ENCODE assay signal across 29 cellular contexts in genomic region chr4:174204194-174204831, GRCh38.
"Had no signal": no experiment of that assay in that cellular context is flagged by ENCODE, and none has a peak within 500 bp of the region (broad histone marks: within the 10 kb centered on the region; RNA-seq: fewer than 3 reads in every experiment).

No MANE protein-coding gene starts in this region.

- H3K4me1 ChIP-seq: adrenal gland, body of pancreas, breast epithelium had no signal

- ATAC-seq: activated CD8-positive, alpha-beta T cell treated with anti-CD3 and anti-CD28 coated beads for 36 hours; activated naive CD4-positive, alpha-beta T cell treated with anti-CD3 and anti-CD28 coated beads, Interleukin-2, amount 50 U/mL, for 72 hours; body of pancreas; Panc1 had no signal

- FAIRE-seq: astrocyte had no signal

- DNase-seq: activated CD4-positive, alpha-beta T cell treated with anti-CD3 and anti-CD28 coated beads, Interleukin-2, amount 10 ng/mL, durations not matched to agents 24 days and 14 days; activated CD4-positive, alpha-beta T cell treated with anti-CD3 and anti-CD28 coated beads, Interleukin-2, amount 50 U/mL, for 4 hours; activated CD8-positive, alpha-beta T cell treated with anti-CD3 and anti-CD28 coated beads for 36 hours; activated gamma-delta T cell treated with Interleukin-2 at 50 U/mL for 16 hours; activated naive CD4-positive, alpha-beta T cell treated with anti-CD3 and anti-CD28 coated beads for 36 hours; activated T-cell treated with anti-CD3 and anti-CD28 coated beads, Interleukin-2, amount 50 U/mL, for 24 hours; adrenal gland; body of pancreas; MM.1S; NCI-H1092 treated with DMSO at 0.1 percent for 48 hours; NCI-H1417; NCI-H146; NCI-H187; NCI-H2029 treated with DMSO at 0.1 percent for 48 hours; NCI-H2107; NCI-H2171; NCI-H2227 treated with DMSO at 0.1 percent for 48 hours; NCI-H446; NCI-H510A treated with DMSO at 0.1 percent for 48 hours; NCI-H526 treated with DMSO at 0.1 percent for 48 hours; NCI-H82; SHP77 treated with DMSO at 0.1 percent for 48 hours; T1000; WERI-Rb-1 had no signal

- H3K4me3 ChIP-seq: adrenal gland, body of pancreas, breast epithelium had no signal

- H3K36me3 Mint-ChIP-seq: activated naive CD4-positive, alpha-beta T cell treated with anti-CD3 and anti-CD28 coated beads, Interleukin-2, amount 50 U/mL, for 72 hours had no signal

- H3K9me3 Mint-ChIP-seq: activated CD4-positive, alpha-beta T cell treated with anti-CD3 and anti-CD28 coated beads, Interleukin-2, amount 10 ng/mL, durations not matched to agents 24 days and 14 days; activated CD8-positive, alpha-beta T cell treated with anti-CD3 and anti-CD28 coated beads for 36 hours; activated naive CD4-positive, alpha-beta T cell treated with anti-CD3 and anti-CD28 coated beads for 36 hours; activated naive CD4-positive, alpha-beta T cell treated with anti-CD3 and anti-CD28 coated beads, Interleukin-2, amount 50 U/mL, for 72 hours; activated T-cell treated with anti-CD3 and anti-CD28 coated beads, Interleukin-2, amount 50 U/mL, for 24 hours; activated T-helper 1 cell treated with anti-CD3 and anti-CD28 coated beads, Interleukin-12 subunit alpha, Interleukin-12 subunit beta, Interleukin-2, Interleukin-4 antibody, amounts not matched to agents 30 ng/mL and 10 ng/mL and 1 ng/mL, durations not matched to agents 14 hours and 24 hours and 36 hours had no signal

- H3K4me1 Mint-ChIP-seq: activated CD4-positive, alpha-beta T cell treated with anti-CD3 and anti-CD28 coated beads, Interleukin-2, amount 10 ng/mL, durations not matched to agents 24 days and 14 days had no signal

- H3K27ac ChIP-seq: adrenal gland, body of pancreas, breast epithelium, WERI-Rb-1 had no signal

- H3K27ac Mint-ChIP-seq: activated CD4-positive, alpha-beta T cell treated with anti-CD3 and anti-CD28 coated beads, Interleukin-2, amount 10 ng/mL, durations not matched to agents 24 days and 14 days; activated CD8-positive, alpha-beta T cell treated with anti-CD3 and anti-CD28 coated beads for 36 hours; activated naive CD4-positive, alpha-beta T cell treated with anti-CD3 and anti-CD28 coated beads for 36 hours; activated naive CD4-positive, alpha-beta T cell treated with anti-CD3 and anti-CD28 coated beads, Interleukin-2, amount 50 U/mL, for 72 hours; activated T-cell treated with anti-CD3 and anti-CD28 coated beads, Interleukin-2, amount 50 U/mL, for 24 hours; activated T-helper 1 cell treated with anti-CD3 and anti-CD28 coated beads, Interleukin-12 subunit alpha, Interleukin-12 subunit beta, Interleukin-2, Interleukin-4 antibody, amounts not matched to agents 30 ng/mL and 10 ng/mL and 1 ng/mL, durations not matched to agents 14 hours and 24 hours and 36 hours had no signal

- H3K9me3 ChIP-seq: adrenal gland, body of pancreas, breast epithelium had no signal

- H3K36me3 ChIP-seq: adrenal gland, breast epithelium, WERI-Rb-1 had no signal

- H3K4me3 Mint-ChIP-seq: activated CD4-positive, alpha-beta T cell treated with anti-CD3 and anti-CD28 coated beads, Interleukin-2, amount 10 ng/mL, durations not matched to agents 24 days and 14 days; activated CD8-positive, alpha-beta T cell treated with anti-CD3 and anti-CD28 coated beads for 36 hours; activated naive CD4-positive, alpha-beta T cell treated with anti-CD3 and anti-CD28 coated beads for 36 hours; activated T-cell treated with anti-CD3 and anti-CD28 coated beads, Interleukin-2, amount 50 U/mL, for 24 hours; activated T-helper 1 cell treated with anti-CD3 and anti-CD28 coated beads, Interleukin-12 subunit alpha, Interleukin-12 subunit beta, Interleukin-2, Interleukin-4 antibody, amounts not matched to agents 30 ng/mL and 10 ng/mL and 1 ng/mL, durations not matched to agents 14 hours and 24 hours and 36 hours had no signal

- H3K27me3 ChIP-seq: body of pancreas had no signal
